Comparison of ENCODE assay signal across 11 cellular contexts in the genomic region with DNA sequence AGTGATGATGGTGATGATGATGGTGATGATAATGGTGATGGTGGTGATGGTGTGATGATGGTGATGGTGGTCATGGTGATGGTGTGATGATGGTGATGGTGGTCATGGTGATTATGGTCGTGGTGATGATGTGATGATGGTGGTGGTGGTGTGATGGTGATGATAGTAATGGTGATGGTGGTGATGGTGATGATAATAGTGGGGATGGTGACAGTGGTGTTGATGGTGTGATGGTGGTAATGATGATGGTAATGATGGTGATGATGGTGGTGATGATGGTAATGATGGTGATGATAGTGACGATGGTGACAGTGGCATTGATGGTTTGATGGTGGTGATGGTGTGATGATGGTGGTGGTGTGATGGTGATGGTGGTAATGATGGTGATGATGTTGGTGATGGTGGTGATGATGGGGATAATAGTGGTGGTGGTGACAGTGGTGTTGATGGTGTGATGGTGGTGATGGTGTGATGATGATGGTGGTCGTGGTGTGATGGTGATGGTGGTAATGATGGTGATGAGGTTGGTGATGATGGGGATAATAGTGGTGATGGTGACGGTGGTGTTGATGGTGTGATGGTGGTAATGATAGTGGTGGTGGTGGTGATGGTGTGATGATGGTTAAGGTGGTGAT. TPM values are rescaled to one million over a fixed set of nuclear protein-coding genes. Genes with fewer than 3 reads are reported as not detected.
DNase-seq lines count a peak whose midpoint lies in the region; TF ChIP-seq lines count a peak whose summit lies in the region.
"Had no signal": no experiment of that assay in that cellular context is flagged by ENCODE, and none has a peak within 500 bp of the region (broad histone marks: within the 10 kb centered on the region; RNA-seq: fewer than 3 reads in every experiment).

No MANE protein-coding gene starts in this region.

- H3K23ac ChIP-seq in neuronal stem cell (ENCODE audit: low read depth, low read length, poor library complexity), result no peak overlapping the region

- H2AK5ac ChIP-seq in neuronal stem cell (ENCODE audit: low read depth, low read length), result no peak overlapping the region

- H3K14ac ChIP-seq in neuronal stem cell (ENCODE audit: low read length), result no peak overlapping the region

- H4K8ac ChIP-seq in neuronal stem cell (ENCODE audit: low read depth, low read length), result no peak overlapping the region

- H2BK15ac ChIP-seq in neuronal stem cell (ENCODE audit: low read length), result no peak overlapping the region

- peaks cover 0 to 3% (median 0%) of the 10 kb centered on the region in 3 experiments for H3K27me3 ChIP-seq in neuronal stem cell (ENCODE audit: control insufficient read depth in 3 of 3, insufficient read depth in 3 of 3, low read depth in 1 of 3, low read length in 3 of 3)
- H3K27me3 ChIP-seq: BLaER1 treated with 17β-estradiol and CSF1 and Interleukin-3, amounts not matched to agents 10 nM and 100 nM had no signal

- WGBS in neuronal stem cell (ENCODE audit: extremely low coverage in 2 of 2, insufficient read length in 2 of 2, insufficient replicate concordance in 1 of 2), 2 donors, result 100% methylated on average over 2 to 3 of the region's 4 CpGs

- no peak overlapping the region for H2BK120ac ChIP-seq in neuronal stem cell (ENCODE audit: low read depth, low read length)

- no peak overlapping the region for H2AFZ ChIP-seq in neuronal stem cell (ENCODE audit: low read length)

- H3K79me1 ChIP-seq in neuronal stem cell (ENCODE audit: low read depth, low read length), result peaks cover 2% of the 10 kb centered on the region

- H3K4me1 ChIP-seq in HEK293 (ENCODE audit: control insufficient read depth, insufficient read depth, low read length) (peaks cover 5% of the 10 kb centered on the region), neuronal stem cell (ENCODE audit: control insufficient read depth in 2 of 2, insufficient read depth in 1 of 2, low read depth in 1 of 2, low read length in 2 of 2) (peaks cover 2% of the 10 kb centered on the region in 2 donors)
- H3K4me1 ChIP-seq: BLaER1 treated with 17β-estradiol and CSF1 and Interleukin-3, amounts not matched to agents 10 nM and 100 nM had no signal

- H4K91ac ChIP-seq in neuronal stem cell (ENCODE audit: low read depth, low read length, poor library complexity), result no peak overlapping the region

- no peak overlapping the region for H3K18ac ChIP-seq in neuronal stem cell (ENCODE audit: low read length)

- H3K4me2 ChIP-seq in neuronal stem cell (ENCODE audit: insufficient read depth, low read length, poor library complexity, severe bottlenecking), result no peak overlapping the region
- H3K4me2 ChIP-seq: BLaER1 treated with 17β-estradiol and CSF1 and Interleukin-3, amounts not matched to agents 10 nM and 100 nM had no signal

- H3K36me3 ChIP-seq in HEK293 (ENCODE audit: control insufficient read depth in 2 of 2, insufficient read depth in 1 of 2, low read length in 2 of 2) (no peaks in the 10 kb centered on the region), neuronal stem cell (replicated peaks in 1 of 2; ENCODE audit: control insufficient read depth in 2 of 2, insufficient read depth in 2 of 2, low read length in 2 of 2) (peaks cover 0 to 2% of the 10 kb centered on the region in 2 donors)
- H3K36me3 ChIP-seq: BLaER1 treated with 17β-estradiol and CSF1 and Interleukin-3, amounts not matched to agents 10 nM and 100 nM had no signal

- TF ChIP-seq CTCF in HEK293 (tag by site-specific recombination; IDR thresholded peaks at IDR 0.05), result no peak

- H3K27ac ChIP-seq in HEK293 (ENCODE audit: extremely low read depth, low read depth, low read length) (no peak overlapping the region), cingulate gyrus (ENCODE audit: low read depth, low read length) (peak overlapping the region; percentile 65), neuronal stem cell (replicated peaks; ENCODE audit: low read length) (no peak overlapping the region)
- H3K27ac ChIP-seq: BLaER1 treated with 17β-estradiol and CSF1 and Interleukin-3, amounts not matched to agents 10 nM and 100 nM; HL-60 had no signal

- H3K4ac ChIP-seq in neuronal stem cell (ENCODE audit: low read length), result no peak overlapping the region

- no peak overlapping the region for H2BK5ac ChIP-seq in neuronal stem cell (ENCODE audit: low read length)

- H3K9me3 ChIP-seq in HEK293 (ENCODE audit: control insufficient read depth, insufficient read depth, low read depth, low read length), result no peaks in the 10 kb centered on the region
- peaks cover 7 to 9% of the 10 kb centered on the region in 2 donors for H3K9me3 ChIP-seq in neuronal stem cell (replicated peaks in 1 of 2; ENCODE audit: control insufficient read depth in 2 of 2, insufficient read depth in 1 of 2, low read depth in 1 of 2, low read length in 2 of 2)

- no peak overlapping the region for H2BK12ac ChIP-seq in neuronal stem cell (ENCODE audit: low read length)

- CTCF ChIA-PET in HEK293 (lab: Yijun Ruan, JAX), result no interaction called here

- H3K4me3 ChIP-seq in HEK293 (ENCODE audit: low read depth, low read length), result no peak overlapping the region
- H3K4me3 ChIP-seq in neuronal stem cell (ENCODE audit: low read length in 2 of 2), result peak overlapping the region in 1 of 2 donors; percentile 52
- H3K4me3 ChIP-seq: BLaER1 treated with 17β-estradiol and CSF1 and Interleukin-3, amounts not matched to agents 10 nM and 100 nM had no signal

- POLR2A ChIA-PET in HEK293 (lab: Yijun Ruan, JAX), result no interaction called here

- peak overlapping the region; percentile 68 for H3K9ac ChIP-seq in neuronal stem cell (ENCODE audit: low read depth, low read length, poor library complexity)
- H3K9ac ChIP-seq: BLaER1 treated with 17β-estradiol and CSF1 and Interleukin-3, amounts not matched to agents 10 nM and 100 nM had no signal

- DNase-seq in neuronal stem cell (ENCODE audit: low spot score), result no peak
- DNase-seq in T-helper 1 cell, result no peak
- DNase-seq in NCI-H2196 (lab: John Stamatoyannopoulos, UW; ENCODE audit: unreplicated experiment), result no peak
- DNase-seq in NCI-H187 treated with DMSO at 0.1 percent for 48 hours (lab: John Stamatoyannopoulos, UW), result no peak
- DNase-seq: ACHN; CD4-positive, CD25-positive, alpha-beta regulatory T cell; DMS53 had no signal

TF ChIP-seq in HEK293, 187 proteins besides CTCF, POLR2A, EP300 and RAD21 (continues in another document):
- TF ChIP-seq KLF8 (tag by site-specific recombination; IDR thresholded peaks at IDR 0.05) (no peak), ZNF146 (tag by site-specific recombination; IDR thresholded peaks at IDR 0.05) (no peak; the same call in 1 of the 2 replicates), BCL11B (tag by site-specific recombination; IDR thresholded peaks at IDR 0.05; ENCODE audit: low read depth) (no peak), ZNF169 (tag by site-specific recombination; IDR thresholded peaks at IDR 0.05) (0 out of 2 replicates have a peak, but pooled peaks have one; percentile 32), ZNF561 (tag by site-specific recombination; IDR thresholded peaks at IDR 0.05; ENCODE audit: borderline replicate concordance) (no peak), ZBTB10 (tag by site-specific recombination; IDR thresholded peaks at IDR 0.05) (0 out of 2 replicates have a peak, but pooled peaks have one; percentile 19), ZNF571 (tag by site-specific recombination; IDR thresholded peaks at IDR 0.05) (no peak; the same call in 1 of the 2 replicates), ZNF2 (tag by site-specific recombination; IDR thresholded peaks at IDR 0.05) (no peak), ZBTB17 (tag by site-specific recombination; IDR thresholded peaks at IDR 0.05) (no peak), ZNF266 (tag by site-specific recombination; IDR thresholded peaks at IDR 0.05; ENCODE audit: low read depth) (no peak), ZNF510 (tag by site-specific recombination; IDR thresholded peaks at IDR 0.05; ENCODE audit: insufficient replicate concordance) (no peak)

RNA-seq across cellular contexts. Expression of gene STKLD1, which starts 6.5 kb away (rescaled TPM):
- polyA plus RNA-seq in neuronal stem cell (2013, experiment 1 of 2), result 1.9 TPM
- polyA plus RNA-seq in neuronal stem cell (2013, experiment 2 of 2), result 1.6 TPM

RNA-seq across cellular contexts. Expression of gene SURF4, which starts 6.8 kb away (rescaled TPM):
- 107 TPM for polyA plus RNA-seq in neuronal stem cell (2013, experiment 1 of 2)
- polyA plus RNA-seq in neuronal stem cell (2013, experiment 2 of 2), result 106 TPM

RNA-seq across cellular contexts. Expression of gene SURF2, which starts 26.3 kb away (rescaled TPM):
- 22.0 TPM for polyA plus RNA-seq in neuronal stem cell (2013, experiment 1 of 2)
- 22.0 TPM for polyA plus RNA-seq in neuronal stem cell (2013, experiment 2 of 2)

RNA-seq across cellular contexts. Expression of gene SURF1, which starts 26.3 kb away (rescaled TPM):
- polyA plus RNA-seq in neuronal stem cell (2013, experiment 1 of 2), result 34.2 TPM
- polyA plus RNA-seq in neuronal stem cell (2013, experiment 2 of 2), result 33.7 TPM

RNA-seq across cellular contexts. Expression of gene RPL7A, which starts 34.6 kb away (rescaled TPM):
- 3,338 TPM for polyA plus RNA-seq in neuronal stem cell (2013, experiment 1 of 2)
- 3,301 TPM for polyA plus RNA-seq in neuronal stem cell (2013, experiment 2 of 2)
